ENCODE assay signal across 8 cellular contexts in genomic region chr22:42282943-42283287, GRCh38. TPM values are rescaled to one million over a fixed set of nuclear protein-coding genes. Genes with fewer than 3 reads are reported as not detected.
DNase-seq lines count a peak whose midpoint lies in the region; ATAC-seq and TF ChIP-seq lines count a peak whose summit lies in the region.

No MANE protein-coding gene starts in this region.

- H3K9me3 ChIP-seq in Caco-2 (no peaks in the 10 kb centered on the region), right cardiac atrium (ENCODE audit: control insufficient read depth, low read length) (no peaks in the 10 kb centered on the region), PC-3 (ENCODE audit: low read length) (no peaks in the 10 kb centered on the region)

- no peaks in the 10 kb centered on the region for H3K9me3 Mint-ChIP-seq in Caco-2 (ENCODE audit: unreplicated experiment)

- H3K9me2 ChIP-seq in PC-3 (replicated peaks; ENCODE audit: low read length), result no peaks in the 10 kb centered on the region

- 29% methylated on average over 14 of the region's 14 CpGs for WGBS in right cardiac atrium

- H3K79me2 ChIP-seq in PC-3 (ENCODE audit: low read length), result no peaks in the 10 kb centered on the region

- H3K4me2 ChIP-seq in PC-3 (ENCODE audit: low read length), result no peak overlapping the region

- H3K27ac ChIP-seq in right cardiac atrium (ENCODE audit: low read length) (no peak overlapping the region), PC-3 (ENCODE audit: low read length) (no peak overlapping the region)

- peaks cover 84% of the 10 kb centered on the region for H3K4me1 ChIP-seq in Caco-2
- H3K4me1 ChIP-seq in right cardiac atrium (ENCODE audit: control insufficient read depth, insufficient read depth, low read length), result peaks cover 5% of the 10 kb centered on the region
- H3K4me1 ChIP-seq in PC-3 (ENCODE audit: insufficient read depth, low read length), result no peaks in the 10 kb centered on the region

- intact Hi-C loops in Caco-2 (cut with micrococcal nuclease; ENCODE audit: unreplicated experiment) (loop anchor here (1.0 kb wide), 2 partner anchors 20 to 31 kb away; no protein-coding TSS in a partner anchor), right cardiac atrium (cut with DNase I) (no loop called here), sciatic nerve (cut with DNase I) (no loop called here), PC-3 (cut with micrococcal nuclease) (no loop called here)

- H3K27me3 ChIP-seq in Caco-2 (replicated peaks; ENCODE audit: control insufficient read depth, insufficient read depth, low read length) (no peaks in the 10 kb centered on the region), right cardiac atrium (ENCODE audit: control insufficient read depth, insufficient read depth) (no peaks in the 10 kb centered on the region), PC-3 (ENCODE audit: low read length) (no peaks in the 10 kb centered on the region)

- H3K36me3 Mint-ChIP-seq in Caco-2 (ENCODE audit: insufficient read depth, unreplicated experiment), result peaks cover 12% of the 10 kb centered on the region

- H4K20me1 ChIP-seq in PC-3 (ENCODE audit: low read length), result no peaks in the 10 kb centered on the region

- 0 out of 2 replicates have a peak, but pooled peaks cover 2% of the 10 kb centered on the region for H3K36me3 ChIP-seq in Caco-2 (ENCODE audit: control insufficient read depth, insufficient read depth, low read length)
- no peaks in the 10 kb centered on the region for H3K36me3 ChIP-seq in PC-3 (ENCODE audit: low read depth, low read length)

- H3K9ac ChIP-seq in PC-3 (ENCODE audit: low read length), result no peak overlapping the region

- H3K4me1 Mint-ChIP-seq in Caco-2 (ENCODE audit: low read depth, unreplicated experiment), result peaks cover 31% of the 10 kb centered on the region

- BruUV-seq in Caco-2 (replicated peaks; lab: Mats Ljungman, UMichigan) (TSS peak; percentile 70), PC-3 (replicated peaks; lab: Mats Ljungman, UMichigan) (no TSS peak)

- ATAC-seq in right cardiac atrium (no peak), sciatic nerve (peak; percentile 27), PC-3 (no peak)

- TF ChIP-seq CTCF in Caco-2 (IDR thresholded peaks at IDR 0.05; ENCODE audit: insufficient read depth in 1 of 2, low read depth in 1 of 2, low read length in 1 of 2, severe bottlenecking in 1 of 2, unreplicated experiment in 1 of 2) (no peak), PC-3 (conservative IDR thresholded peaks at IDR 0.05; ENCODE audit: low read depth, low read length) (no peak)

- H3K4me3 Mint-ChIP-seq in Caco-2 (ENCODE audit: unreplicated experiment), result peak overlapping the region; percentile 42

- no peak overlapping the region for H2AFZ ChIP-seq in PC-3 (ENCODE audit: low read length)

- POLR2A ChIA-PET in Caco-2 (lab: Charles Lee) (no interaction called here), PC-3 (lab: Charles Lee; ENCODE audit: unreplicated experiment) (no interaction called here)

- peak overlapping the region; percentile 22 for H3K27ac Mint-ChIP-seq in Caco-2 (ENCODE audit: unreplicated experiment)

- H3K4me3 ChIP-seq in Caco-2 (ENCODE audit: low read depth, low read length), result peak overlapping the region; percentile 41
- peak overlapping the region; percentile 26 for H3K4me3 ChIP-seq in right cardiac atrium (ENCODE audit: low read length)
- no peak overlapping the region for H3K4me3 ChIP-seq in PC-3 (ENCODE audit: low read length)

- H3K27me3 Mint-ChIP-seq in Caco-2 (ENCODE audit: insufficient read depth, unreplicated experiment), result no peaks in the 10 kb centered on the region

- DNase-seq in Caco-2 (no peak), NCI-H2227 treated with DMSO at 0.1 percent for 48 hours (lab: John Stamatoyannopoulos, UW) (peak; percentile 25), right cardiac atrium (no peak), sciatic nerve (ENCODE audit: low spot score) (no peak), PC-3 (no peak), LoVo (ENCODE audit: low spot score) (no peak), GDM1 (lab: John Stamatoyannopoulos, UW) (no peak)
- no peak for DNase-seq in activated CD8-positive, alpha-beta memory T cell treated with anti-CD3 and anti-CD28 coated beads for 24 hours

- CTCF ChIA-PET in Caco-2 (lab: Charles Lee) (interaction anchor here (1.2 to 1.3 kb wide), 2 partner anchors 14 to 21 kb away, joined by 3 to 5 read pairs; no protein-coding TSS in a partner anchor), PC-3 (lab: Charles Lee) (no interaction called here)

- no peaks in the 10 kb centered on the region for H3F3A ChIP-seq in PC-3 (ENCODE audit: low read length, unreplicated experiment)

RNA-seq across cellular contexts. Expression of gene TCF20, which starts 12.5 kb away (rescaled TPM):
- 81.7 and 82.7 TPM in 2 replicates for total RNA-seq in Caco-2 (2022)
- total RNA-seq in right cardiac atrium, result 10 to 100 TPM; 16.3 to 19.6 (median 17.9) TPM
- 6.5 TPM for polyA plus RNA-seq in right cardiac atrium
- total RNA-seq in sciatic nerve, result 46.1 TPM
- total RNA-seq in PC-3 (2014; rRNA removed), result 36.0 and 37.0 TPM in 2 replicates
